2 cellular contexts compared by ENCODE assay signal in genomic region chr7:131363719-131364118, GRCh38.
TF ChIP-seq lines count a peak whose summit lies in the region.

No MANE protein-coding gene starts in this region.

TF ChIP-seq in A549, 52 proteins besides CTCF, POLR2A, EP300 and RAD21 (continued from another document):
- TF ChIP-seq PBX3 (IDR thresholded peaks at IDR 0.05) = no peak
- TF ChIP-seq NFE2L2 (conservative IDR thresholded peaks at IDR 0.05; ENCODE audit: low read length) = no peak
- no peak for TF ChIP-seq ESRRA (IDR thresholded peaks at IDR 0.05; ENCODE audit: borderline replicate concordance, low read length)

TF ChIP-seq in GM23338, 12 proteins besides CTCF, POLR2A, EP300 and RAD21 (continued from another document):
- TF ChIP-seq ZNF462 (CRISPR knock-in tag; IDR thresholded peaks at IDR 0.05) (no peak), NANOG (IDR thresholded peaks at IDR 0.05; ENCODE audit: borderline replicate concordance) (no peak), CREB1 (CRISPR knock-in tag; IDR thresholded peaks at IDR 0.05; ENCODE audit: low read depth) (no peak)
TF ChIP-seq in GM23338: peak in this region for 0.
